Comparison of ENCODE assay signal across 14 cellular contexts in genomic region chr2:42106257-42106816, GRCh38. TPM values are rescaled to one million over a fixed set of nuclear protein-coding genes. Genes with fewer than 3 reads are reported as not detected.
DNase-seq lines count a peak whose midpoint lies in the region; FAIRE-seq and TF ChIP-seq lines count a peak whose summit lies in the region.
"Had no signal": no experiment of that assay in that cellular context is flagged by ENCODE, and none has a peak within 500 bp of the region (broad histone marks: within the 10 kb centered on the region; RNA-seq: fewer than 3 reads in every experiment).

No MANE protein-coding gene starts in this region.

- TF ChIP-seq CTCF in OCI-LY3 (IDR thresholded peaks at IDR 0.05; ENCODE audit: low read depth, low read length) (no peak), kidney (IDR thresholded peaks at IDR 0.05; ENCODE audit: borderline replicate concordance, extremely low read depth, insufficient read depth) (no peak)

- no peaks in the 10 kb centered on the region for H3K36me3 ChIP-seq in CD8-positive, alpha-beta memory T cell (ENCODE audit: insufficient read depth, low read length)
- H3K36me3 ChIP-seq in OCI-LY3 (replicated peaks; ENCODE audit: low read depth, low read length): no peaks in the 10 kb centered on the region
- no peaks in the 10 kb centered on the region for H3K36me3 ChIP-seq in kidney (ENCODE audit: control insufficient read depth in 1 of 2, insufficient read depth in 2 of 2, low read length in 2 of 2)
- H3K36me3 ChIP-seq in rectal smooth muscle tissue (ENCODE audit: control insufficient read depth, insufficient read depth, low read length): no peaks in the 10 kb centered on the region
- H3K36me3 ChIP-seq: uterus had no signal

- H3K27ac ChIP-seq in CD8-positive, alpha-beta memory T cell (ENCODE audit: low read depth, low read length): peak overlapping the region; percentile 76
- peak overlapping the region; percentile 71 for H3K27ac ChIP-seq in OCI-LY3 (ENCODE audit: low read length)
- H3K27ac ChIP-seq in kidney (ENCODE audit: low read depth in 2 of 2, low read length in 2 of 2): peak overlapping the region; percentile 54 to 76
- no peak overlapping the region for H3K27ac ChIP-seq in rectal smooth muscle tissue (ENCODE audit: low read depth, low read length)
- H3K27ac ChIP-seq: uterus had no signal

- H3K4me3 ChIP-seq in CD8-positive, alpha-beta memory T cell (ENCODE audit: low read length): peak overlapping the region; percentile 40
- H3K4me3 ChIP-seq in OCI-LY3 (ENCODE audit: low read length) (peak overlapping the region; percentile 66), kidney (ENCODE audit: low read length in 2 of 2) (no peak overlapping the region), rectal smooth muscle tissue (ENCODE audit: low read length) (peak overlapping the region; percentile 12)
- H3K4me3 ChIP-seq: uterus had no signal

- peaks cover 0 to 2% of the 10 kb centered on the region in 2 donors for H3K27me3 Mint-ChIP-seq in CD8-positive, alpha-beta memory T cell
- H3K27me3 Mint-ChIP-seq: stimulated activated memory B cell treated with anti-CD40 and anti-IgM and Interleukin-4, amounts not matched to agents 10 μg/mL and 1 μg/mL and 100 μg/mL, for 72 hours had no signal

- peaks cover 94% of the 10 kb centered on the region for H3K4me1 ChIP-seq in CD8-positive, alpha-beta memory T cell (ENCODE audit: insufficient read depth, low read length)
- H3K4me1 ChIP-seq in OCI-LY3 (ENCODE audit: low read length) (peaks cover 66% of the 10 kb centered on the region), kidney (ENCODE audit: control insufficient read depth in 1 of 2, insufficient read depth in 1 of 2, low read depth in 1 of 2, low read length in 2 of 2) (peaks cover 7 to 21% of the 10 kb centered on the region in 2 donors), rectal smooth muscle tissue (ENCODE audit: control insufficient read depth, insufficient read depth, low read length) (peaks cover 15% of the 10 kb centered on the region)
- H3K4me1 ChIP-seq: uterus had no signal

- H3K4me1 Mint-ChIP-seq in CD8-positive, alpha-beta memory T cell: peaks cover 0 to 24% (median 4%) of the 10 kb centered on the region in 3 donors

- H3K9ac ChIP-seq in OCI-LY3 (ENCODE audit: low read length) (peak overlapping the region; percentile 55; the same call in 1 of the 2 replicates), kidney (ENCODE audit: low read length in 2 of 2) (no peak overlapping the region), rectal smooth muscle tissue (ENCODE audit: low read length) (peak overlapping the region; percentile 27)

- H4K20me1 ChIP-seq in OCI-LY3 (ENCODE audit: insufficient read depth, low read length): no peaks in the 10 kb centered on the region

- peak overlapping the region; percentile 71 for H2AFZ ChIP-seq in OCI-LY3 (ENCODE audit: low read depth, low read length)

- H3K36me3 Mint-ChIP-seq in CD8-positive, alpha-beta memory T cell: no peaks in the 10 kb centered on the region
- H3K36me3 Mint-ChIP-seq: stimulated activated memory B cell treated with anti-CD40 and anti-IgM and Interleukin-4, amounts not matched to agents 10 μg/mL and 1 μg/mL and 100 μg/mL, for 72 hours had no signal

- no peaks in the 10 kb centered on the region for H3K9me3 ChIP-seq in CD8-positive, alpha-beta memory T cell (ENCODE audit: low read length)
- H3K9me3 ChIP-seq in OCI-LY3 (ENCODE audit: insufficient read depth, low read length) (no peaks in the 10 kb centered on the region), kidney (ENCODE audit: control insufficient read depth in 1 of 2, low read length in 2 of 2) (no peaks in the 10 kb centered on the region)
- H3K9me3 ChIP-seq: uterus had no signal

- intact Hi-C loops in kidney (cut with DNase I): no loop called here

- no peak overlapping the region for H3K27ac Mint-ChIP-seq in CD8-positive, alpha-beta memory T cell
- H3K27ac Mint-ChIP-seq: stimulated activated memory B cell treated with anti-CD40 and anti-IgM and Interleukin-4, amounts not matched to agents 10 μg/mL and 1 μg/mL and 100 μg/mL, for 72 hours had no signal

- no peak for DNase-seq in CD8-positive, alpha-beta memory T cell
- DNase-seq in kidney (no peak), NOMO-1 treated with dmso at 0.1 percent for 144 hours (lab: John Stamatoyannopoulos, UW; ENCODE audit: unreplicated experiment) (no peak), cortex of kidney (lab: John Stamatoyannopoulos, UW) (no peak)
- DNase-seq in stimulated activated CD4-positive, alpha-beta T cell treated with anti-CD3 and anti-CD28 coated beads, Interleukin-1b, Interleukin-23, amount 100 ng/mL, for 48 hours: no peak
- DNase-seq in effector CD4-positive, alpha-beta T cell: no peak
- DNase-seq: activated gamma-delta T cell, DMS79 treated with DMSO at 0.1 percent for 48 hours, NCI-H1694, uterus had no signal

- H3K4me3 Mint-ChIP-seq in CD8-positive, alpha-beta memory T cell: no peak overlapping the region
- H3K4me3 Mint-ChIP-seq: stimulated activated memory B cell treated with anti-CD40 and anti-IgM and Interleukin-4, amounts not matched to agents 10 μg/mL and 1 μg/mL and 100 μg/mL, for 72 hours had no signal

- peak overlapping the region; percentile 90 for H3K4me2 ChIP-seq in OCI-LY3 (ENCODE audit: low read length)

- peaks cover 0 to 2% (median 0%) of the 10 kb centered on the region in 5 donors for H3K9me3 Mint-ChIP-seq in CD8-positive, alpha-beta memory T cell
- H3K9me3 Mint-ChIP-seq: stimulated activated memory B cell treated with anti-CD40 and anti-IgM and Interleukin-4, amounts not matched to agents 10 μg/mL and 1 μg/mL and 100 μg/mL, for 72 hours had no signal

- CTCF ChIA-PET in CD8-positive, alpha-beta memory T cell (lab: Charles Lee): interaction anchor here (0.8 to 5.2 kb wide), 16 partner anchors 10 to 94 kb away, joined by 3 to 31 read pairs (median 4); no protein-coding TSS in a partner anchor

- H3K79me2 ChIP-seq in OCI-LY3 (ENCODE audit: low read length): no peaks in the 10 kb centered on the region

- FAIRE-seq in kidney (lab: Jason Lieb, UNC): no peak
- FAIRE-seq: colon had no signal

- POLR2A ChIA-PET in CD8-positive, alpha-beta memory T cell (lab: Charles Lee): interaction anchor here (0.6 to 2.4 kb wide), 10 partner anchors 8 to 187 kb away, joined by 3 to 62 read pairs (median 5); no protein-coding TSS in a partner anchor

- no peaks in the 10 kb centered on the region for H3K27me3 ChIP-seq in CD8-positive, alpha-beta memory T cell (ENCODE audit: insufficient read depth, low read length, poor library complexity, severe bottlenecking)
- H3K27me3 ChIP-seq in OCI-LY3 (ENCODE audit: low read depth, low read length): peaks cover 14% of the 10 kb centered on the region
- H3K27me3 ChIP-seq in rectal smooth muscle tissue (ENCODE audit: control insufficient read depth, insufficient read depth, low read length): no peaks in the 10 kb centered on the region
- H3K27me3 ChIP-seq: uterus had no signal

RNA-seq across cellular contexts. Expression of gene PKDCC, which starts 58.5 kb away (rescaled TPM):
- total RNA-seq in CD8-positive, alpha-beta memory T cell: under 1 TPM in 1 of 2 experiments, not detected in 1; 0.28 TPM
- polyA plus RNA-seq in CD8-positive, alpha-beta memory T cell: 0.78 TPM
- 52.2 TPM for total RNA-seq in kidney
- 28.1 TPM for polyA plus RNA-seq in kidney (ENCODE audit: insufficient read depth, low read depth, low replicate concordance)

Comparison
In these comparisons a context has a peak if more than half of its experiments do, and no peak if none do; other contexts are left out.
1. H3K4me3 ChIP-seq: peak in CD8-positive, alpha-beta memory T cell (single experiment), OCI-LY3 (single experiment) and rectal smooth muscle tissue (single experiment); none in kidney (0 of 2).
2. H3K9ac ChIP-seq: peak in OCI-LY3 (single experiment) and rectal smooth muscle tissue (single experiment); none in kidney (0 of 2).
3. RNA of gene PKDCC, which starts 58.5 kb away (total RNA-seq): 52.2 TPM in kidney (single experiment); 0.28 TPM in CD8-positive, alpha-beta memory T cell; every median in the first group is over 10 times any median in the second.